ENCODE assay signal across 8 cellular contexts in the genomic region with DNA sequence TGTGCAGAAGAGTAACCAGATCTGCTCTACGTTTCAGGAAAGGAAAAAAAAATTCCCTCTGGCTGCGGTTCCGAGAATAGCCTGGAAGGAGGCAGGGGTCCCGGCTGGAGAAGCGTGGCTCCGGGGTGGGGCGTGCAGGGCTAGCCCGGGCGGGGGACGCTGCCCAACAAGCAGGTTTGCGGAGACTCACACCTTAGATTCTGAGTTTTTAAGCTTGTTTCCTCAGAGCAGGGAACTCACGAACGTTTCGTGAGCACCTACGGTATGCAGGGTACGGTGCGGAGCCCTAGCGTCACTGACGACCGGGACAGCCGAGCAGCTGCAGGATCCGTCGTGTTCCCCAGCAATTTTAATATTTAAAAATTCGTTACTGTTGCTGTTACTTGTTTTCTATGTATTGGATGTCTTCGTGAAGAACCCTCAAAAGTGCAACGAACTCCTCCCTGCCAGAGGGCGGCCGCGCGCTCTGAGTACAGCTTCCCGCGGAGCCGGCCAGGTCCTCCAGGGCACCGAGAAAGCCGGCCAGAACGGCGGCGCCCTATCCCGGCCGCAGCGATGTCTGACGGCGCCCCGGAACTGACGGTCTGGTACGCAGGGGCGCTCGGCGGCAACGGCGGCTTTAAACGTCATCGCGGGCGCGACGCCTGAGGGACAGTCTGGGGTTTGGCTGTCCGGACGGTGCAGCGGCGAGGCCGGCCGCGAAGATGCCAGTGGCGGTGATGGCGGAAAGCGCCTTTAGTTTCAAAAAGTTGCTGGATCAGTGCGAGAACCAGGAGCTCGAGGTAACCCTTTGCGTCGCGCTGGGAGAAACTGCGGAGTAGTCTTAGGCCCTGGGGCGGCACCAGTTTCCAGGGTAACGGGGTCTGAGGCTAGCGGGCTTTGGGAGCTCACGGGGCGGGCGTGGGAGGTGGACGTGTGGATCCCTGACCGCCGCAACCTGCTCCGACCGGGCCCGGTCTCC. TPM values are rescaled to one million over a fixed set of nuclear protein-coding genes. Genes with fewer than 3 reads are reported as not detected.
DNase-seq lines count a peak whose midpoint lies in the region; ATAC-seq, FAIRE-seq and TF ChIP-seq lines count a peak whose summit lies in the region.

A gene (plus strand): TSS at position 629 of the 961 bp plus-strand sequence. CDS start 76 bp downstream, at position 705.

- H3K27ac Mint-ChIP-seq in type B pancreatic cell = peak within 1 kb of the TSS; percentile 99

- peaks cover 19% of the 10 kb centered on the region for H3K4me1 Mint-ChIP-seq in type B pancreatic cell (ENCODE audit: unreplicated experiment)

- TF ChIP-seq CTCF in adrenal gland (IDR thresholded peaks at IDR 0.05) (peak in 4 of 6 experiments; percentile 5 to 45 (median 18)), type B pancreatic cell (conservative IDR thresholded peaks at IDR 0.05) (peak; percentile 62)

- no peaks in the 10 kb centered on the region for H3K9me3 ChIP-seq in adrenal gland (replicated peaks in 1 of 3)

- H3K4me3 ChIP-seq in adrenal gland = peak within 1 kb of the TSS; percentile 67 to 79 (median 71)

- H3K36me3 Mint-ChIP-seq in type B pancreatic cell = peaks cover 11% of the 10 kb centered on the region

- peak; percentile 90 for DNase-seq in GM12892 (ENCODE audit: insufficient read length)
- DNase-seq in NCI-H146 (lab: John Stamatoyannopoulos, UW) = peak; percentile 94
- peak; percentile 77 to 92 (median 80) for DNase-seq in T-helper 1 cell
- DNase-seq in adrenal gland = peak; percentile 94 to 97 (median 95)
- peak; percentile 98 for DNase-seq in cardiac septum (ENCODE audit: low spot score)
- DNase-seq in pons (ENCODE audit: low spot score) = peak; percentile 82
- peak; percentile 96 for DNase-seq in type B pancreatic cell (ENCODE audit: extremely low spot score, unreplicated experiment)

- no peaks in the 10 kb centered on the region for H3K27me3 ChIP-seq in adrenal gland

- no peaks in the 10 kb centered on the region for H3K36me3 ChIP-seq in adrenal gland (replicated peaks in 1 of 2)

- peak within 1 kb of the TSS in 4 of 5 donors; percentile 68 to 89 (median 84) for H3K27ac ChIP-seq in adrenal gland

- no peaks in the 10 kb centered on the region for H3K9me3 Mint-ChIP-seq in type B pancreatic cell

- intact Hi-C loops in adrenal gland (cut with DNase I) (no loop called here), cardiac septum (cut with DNase I) (no loop called here)

- ATAC-seq in HG02852 (IDR thresholded peaks at IDR 0.05; ENCODE audit: unreplicated experiment) = peak; percentile 98

- 0 to 1% (median 0%) methylated on average over 25 to 85 of the region's 85 CpGs for WGBS in adrenal gland, 4 donors

- peaks cover 16 to 21% of the 10 kb centered on the region in 2 donors for H3K4me1 ChIP-seq in adrenal gland (replicated peaks in 1 of 2)

- no peaks in the 10 kb centered on the region for H3K27me3 Mint-ChIP-seq in type B pancreatic cell

- peak; percentile 99 for FAIRE-seq in GM12892 (lab: Jason Lieb, UNC)

- peak; percentile 94 for TF ChIP-seq POLR2A in GM12892 (IDR thresholded peaks at IDR 0.05; ENCODE audit: low read depth, low read length)
- TF ChIP-seq POLR2A in adrenal gland (IDR thresholded peaks at IDR 0.05) = peak; percentile 89 to 96

- H3K4me3 Mint-ChIP-seq in type B pancreatic cell = peak within 1 kb of the TSS; percentile 100

RNA-seq across cellular contexts. Expression of the gene that starts here (rescaled TPM):
- 48.5 TPM for polyA plus RNA-seq in GM12892 (2012; ENCODE audit: missing spikeins)
- total RNA-seq in adrenal gland (100 to 1,000 TPM in 1 of 8 donors, 10 to 100 TPM in 7; 38.1 to 131 (median 63.9) TPM), cardiac septum (86.7 TPM), type B pancreatic cell (ENCODE audit: low replicate concordance) (30.2 and 59.3 TPM in 2 replicates)
- 100 to 1,000 TPM in 1 of 3 donors, 10 to 100 TPM in 2; 25.2 to 130 (median 28.0) TPM for polyA plus RNA-seq in adrenal gland

Comparison
In these comparisons a context has a peak if more than half of its experiments do, and no peak if none do; other contexts are left out.
1. Peak in every context shown above with its lines: DNase-seq, ATAC-seq, H3K4me3 ChIP-seq and H3K27ac ChIP-seq.